Comparison of ENCODE assay signal across 28 cellular contexts in genomic region chr22:25508161-25508560, GRCh38.
"Had no signal": no experiment of that assay in that cellular context is flagged by ENCODE, and none has a peak within 500 bp of the region (broad histone marks: within the 10 kb centered on the region; RNA-seq: fewer than 3 reads in every experiment).

No MANE protein-coding gene starts in this region.

- H3K4me1 Mint-ChIP-seq: activated T-helper 17 cell treated with anti-CD3 and anti-CD28 coated beads, Interleukin-2, amount 50 U/mL, for 72 hours; central memory CD8-positive, alpha-beta T cell; T-helper 17 cell had no signal

- H3K36me3 ChIP-seq: brain microvascular endothelial cell had no signal

- ATAC-seq: activated CD4-positive, CD25-positive, alpha-beta regulatory T cell treated with anti-CD3 and anti-CD28 coated beads, Interleukin-2, amount 50 U/mL, for 24 hours; activated CD8-positive, alpha-beta T cell treated with anti-CD3 and anti-CD28 coated beads for 36 hours; activated T-cell treated with anti-CD3 and anti-CD28 coated beads, Interleukin-2, amount 50 U/mL, for 4 hours; activated T-helper 17 cell treated with anti-CD3 and anti-CD28 coated beads, Interleukin-2, amount 50 U/mL, for 72 hours; esophagus mucosa; T-helper 17 cell had no signal

- H3K27me3 ChIP-seq: brain microvascular endothelial cell, dorsolateral prefrontal cortex had no signal

- H3K9me3 Mint-ChIP-seq: activated CD8-positive, alpha-beta T cell treated with anti-CD3 and anti-CD28 coated beads for 36 hours; activated T-cell treated with anti-CD3 and anti-CD28 coated beads, Interleukin-2, amount 50 U/mL, for 4 hours; activated T-helper 17 cell treated with anti-CD3 and anti-CD28 coated beads, Interleukin-2, amount 50 U/mL, for 72 hours; central memory CD8-positive, alpha-beta T cell; dendritic cell treated with granulocyte-macrophage colony-stimulating factor and Interleukin-4, amounts not matched to agents 40 ng/mL and 50 ng/mL, for 4 days; endodermal cell; T-helper 2 cell treated with Interferon-gamma antibody and Interleukin-4, amounts not matched to agents 5 μg/mL and 100 μg/mL, for 36 hours had no signal

- H3K27ac Mint-ChIP-seq: activated CD8-positive, alpha-beta T cell treated with anti-CD3 and anti-CD28 coated beads for 36 hours; activated naive CD8-positive, alpha-beta T cell; activated T-helper 17 cell treated with anti-CD3 and anti-CD28 coated beads, Interleukin-2, amount 50 U/mL, for 72 hours; dendritic cell treated with granulocyte-macrophage colony-stimulating factor and Interleukin-4, amounts not matched to agents 40 ng/mL and 50 ng/mL, for 4 days; endodermal cell; T-helper 17 cell; T-helper 2 cell treated with Interferon-gamma antibody and Interleukin-4, amounts not matched to agents 5 μg/mL and 100 μg/mL, for 36 hours had no signal

- DNase-seq: activated CD4-positive, alpha-beta T cell treated with anti-CD3 and anti-CD28 coated beads for 48 hours; activated CD4-positive, alpha-beta T cell treated with anti-CD3 and anti-CD28 coated beads, Interleukin-2, amount 50 U/mL, for 1 hour; activated CD4-positive, alpha-beta T cell treated with anti-CD3 and anti-CD28 coated beads, Interleukin-2, amount 50 U/mL, for 48 hours; activated CD8-positive, alpha-beta memory T cell treated with anti-CD3 and anti-CD28 coated beads for 24 hours; activated CD8-positive, alpha-beta T cell treated with anti-CD3 and anti-CD28 coated beads for 36 hours; activated effector memory CD4-positive, alpha-beta T cell treated with Interleukin-2 at 50 U/mL for 16 hours; activated gamma-delta T cell treated with Interleukin-2 at 50 U/mL for 16 hours; activated naive CD4-positive, alpha-beta T cell treated with anti-CD3 and anti-CD28 coated beads, Interleukin-2, amount 50 U/mL, for 16 hours; activated naive CD4-positive, alpha-beta T cell treated with Interleukin-2 at 50 U/mL for 16 hours; activated T-cell treated with anti-CD3 and anti-CD28 coated beads, Interleukin-2, amount 50 U/mL, for 4 hours; amniotic stem cell; anterior cingulate cortex; brain microvascular endothelial cell; dorsolateral prefrontal cortex; effector memory CD4-positive, alpha-beta T cell; endodermal cell; foreskin fibroblast; head of caudate nucleus; T-helper 17 cell; T1000 had no signal

- H3K4me3 ChIP-seq: coronary artery, dorsolateral prefrontal cortex had no signal

- H3K27ac ChIP-seq: brain microvascular endothelial cell, coronary artery, dorsolateral prefrontal cortex had no signal

- H3K27me3 Mint-ChIP-seq: activated CD8-positive, alpha-beta T cell treated with anti-CD3 and anti-CD28 coated beads for 36 hours; activated naive CD8-positive, alpha-beta T cell; central memory CD8-positive, alpha-beta T cell; dendritic cell treated with granulocyte-macrophage colony-stimulating factor and Interleukin-4, amounts not matched to agents 40 ng/mL and 50 ng/mL, for 4 days had no signal

- H3K4me3 Mint-ChIP-seq: activated CD8-positive, alpha-beta T cell treated with anti-CD3 and anti-CD28 coated beads for 36 hours; activated naive CD8-positive, alpha-beta T cell; activated T-cell treated with anti-CD3 and anti-CD28 coated beads, Interleukin-2, amount 50 U/mL, for 4 hours; activated T-helper 17 cell treated with anti-CD3 and anti-CD28 coated beads, Interleukin-2, amount 50 U/mL, for 72 hours; central memory CD8-positive, alpha-beta T cell; dendritic cell treated with granulocyte-macrophage colony-stimulating factor and Interleukin-4, amounts not matched to agents 40 ng/mL and 50 ng/mL, for 4 days; endodermal cell; T-helper 17 cell; T-helper 2 cell treated with Interferon-gamma antibody and Interleukin-4, amounts not matched to agents 5 μg/mL and 100 μg/mL, for 36 hours had no signal
